In genomic region chr6:132960720-132961119, GRCh38 we compare ENCODE assay signal across 19 cellular contexts.
A peak's percentile ranks its signal among the peaks of the same experiment; 100 is the strongest.
DNase-seq lines count a peak whose midpoint lies in the region; FAIRE-seq and TF ChIP-seq lines count a peak whose summit lies in the region.
"Had no signal": no experiment of that assay in that cellular context is flagged by ENCODE, and none has a peak within 500 bp of the region (broad histone marks: within the 10 kb centered on the region; RNA-seq: fewer than 3 reads in every experiment).

No MANE protein-coding gene starts in this region.

- TF ChIP-seq RAD21 in Ishikawa (IDR thresholded peaks at IDR 0.05; ENCODE audit: low read depth), result no peak

- FAIRE-seq in urothelium cell line (lab: Jason Lieb, UNC), result no peak

- DNase-seq in SW480 (ENCODE audit: low spot score), result peak; percentile 6
- DNase-seq in islet precursor cell, result peak; percentile 62
- DNase-seq in urothelium cell line (ENCODE audit: low spot score), result peak; percentile 11
- no peak for DNase-seq in NCI-H1092 treated with DMSO at 0.1 percent for 48 hours (lab: John Stamatoyannopoulos, UW)
- no peak for DNase-seq in NOMO-1 treated with dmso at 0.1 percent for 144 hours (lab: John Stamatoyannopoulos, UW; ENCODE audit: unreplicated experiment)
- DNase-seq in NCI-H1694 (lab: John Stamatoyannopoulos, UW), result no peak
- DNase-seq: activated CD8-positive, alpha-beta T cell treated with anti-CD3 and anti-CD28 coated beads, Interleukin-2, amount 10 ng/mL, durations not matched to agents 7 days and 5 days; activated naive CD4-positive, alpha-beta T cell treated with Interleukin-2 at 50 U/mL for 16 hours; activated T-cell treated with anti-CD3 and anti-CD28 coated beads, Interleukin-2, amount 50 U/mL, for 4 hours; anterior cingulate cortex; effector CD8-positive, alpha-beta T cell; esophagus squamous epithelium; midbrain; NCI-H146; NCI-H2227 treated with DMSO at 0.1 percent for 48 hours; NCI-H774; nephron progenitor cell; transverse colon had no signal

- no peak for TF ChIP-seq EP300 in Ishikawa (IDR thresholded peaks at IDR 0.05; ENCODE audit: borderline replicate concordance)

TF ChIP-seq in Ishikawa, 13 proteins besides CTCF, POLR2A, EP300 and RAD21:
- TF ChIP-seq USF1 (IDR thresholded peaks at IDR 0.05), result no peak
- no peak for TF ChIP-seq EGR1 (IDR thresholded peaks at IDR 0.05)
- TF ChIP-seq FOXM1 (IDR thresholded peaks at IDR 0.05; ENCODE audit: borderline replicate concordance, low read depth), result no peak
- peak; percentile 38; the same call in 1 of the 2 replicates for TF ChIP-seq TEAD4 (IDR thresholded peaks at IDR 0.05)
- TF ChIP-seq CREB1 (IDR thresholded peaks at IDR 0.05; ENCODE audit: low read depth), result no peak
- TF ChIP-seq NFIC (IDR thresholded peaks at IDR 0.05), result peak; percentile 66

Comparison
In these comparisons a context has a peak if more than half of its experiments do, and no peak if none do; other contexts are left out.
1. DNase-seq: peak in SW480 (single experiment), islet precursor cell (single experiment) and urothelium cell line (single experiment); none in NCI-H1092 treated with DMSO at 0.1 percent for 48 hours (single experiment), NOMO-1 treated with dmso at 0.1 percent for 144 hours (single experiment) and NCI-H1694 (single experiment).